1 cellular context compared by ENCODE assay signal in genomic region chr5:151624486-151624885, GRCh38.
TF ChIP-seq lines count a peak whose summit lies in the region.

No MANE protein-coding gene starts in this region.

TF ChIP-seq in GM23338, 12 proteins besides CTCF, POLR2A, EP300 and RAD21 (continued from another document):
- TF ChIP-seq, protein P1, sequence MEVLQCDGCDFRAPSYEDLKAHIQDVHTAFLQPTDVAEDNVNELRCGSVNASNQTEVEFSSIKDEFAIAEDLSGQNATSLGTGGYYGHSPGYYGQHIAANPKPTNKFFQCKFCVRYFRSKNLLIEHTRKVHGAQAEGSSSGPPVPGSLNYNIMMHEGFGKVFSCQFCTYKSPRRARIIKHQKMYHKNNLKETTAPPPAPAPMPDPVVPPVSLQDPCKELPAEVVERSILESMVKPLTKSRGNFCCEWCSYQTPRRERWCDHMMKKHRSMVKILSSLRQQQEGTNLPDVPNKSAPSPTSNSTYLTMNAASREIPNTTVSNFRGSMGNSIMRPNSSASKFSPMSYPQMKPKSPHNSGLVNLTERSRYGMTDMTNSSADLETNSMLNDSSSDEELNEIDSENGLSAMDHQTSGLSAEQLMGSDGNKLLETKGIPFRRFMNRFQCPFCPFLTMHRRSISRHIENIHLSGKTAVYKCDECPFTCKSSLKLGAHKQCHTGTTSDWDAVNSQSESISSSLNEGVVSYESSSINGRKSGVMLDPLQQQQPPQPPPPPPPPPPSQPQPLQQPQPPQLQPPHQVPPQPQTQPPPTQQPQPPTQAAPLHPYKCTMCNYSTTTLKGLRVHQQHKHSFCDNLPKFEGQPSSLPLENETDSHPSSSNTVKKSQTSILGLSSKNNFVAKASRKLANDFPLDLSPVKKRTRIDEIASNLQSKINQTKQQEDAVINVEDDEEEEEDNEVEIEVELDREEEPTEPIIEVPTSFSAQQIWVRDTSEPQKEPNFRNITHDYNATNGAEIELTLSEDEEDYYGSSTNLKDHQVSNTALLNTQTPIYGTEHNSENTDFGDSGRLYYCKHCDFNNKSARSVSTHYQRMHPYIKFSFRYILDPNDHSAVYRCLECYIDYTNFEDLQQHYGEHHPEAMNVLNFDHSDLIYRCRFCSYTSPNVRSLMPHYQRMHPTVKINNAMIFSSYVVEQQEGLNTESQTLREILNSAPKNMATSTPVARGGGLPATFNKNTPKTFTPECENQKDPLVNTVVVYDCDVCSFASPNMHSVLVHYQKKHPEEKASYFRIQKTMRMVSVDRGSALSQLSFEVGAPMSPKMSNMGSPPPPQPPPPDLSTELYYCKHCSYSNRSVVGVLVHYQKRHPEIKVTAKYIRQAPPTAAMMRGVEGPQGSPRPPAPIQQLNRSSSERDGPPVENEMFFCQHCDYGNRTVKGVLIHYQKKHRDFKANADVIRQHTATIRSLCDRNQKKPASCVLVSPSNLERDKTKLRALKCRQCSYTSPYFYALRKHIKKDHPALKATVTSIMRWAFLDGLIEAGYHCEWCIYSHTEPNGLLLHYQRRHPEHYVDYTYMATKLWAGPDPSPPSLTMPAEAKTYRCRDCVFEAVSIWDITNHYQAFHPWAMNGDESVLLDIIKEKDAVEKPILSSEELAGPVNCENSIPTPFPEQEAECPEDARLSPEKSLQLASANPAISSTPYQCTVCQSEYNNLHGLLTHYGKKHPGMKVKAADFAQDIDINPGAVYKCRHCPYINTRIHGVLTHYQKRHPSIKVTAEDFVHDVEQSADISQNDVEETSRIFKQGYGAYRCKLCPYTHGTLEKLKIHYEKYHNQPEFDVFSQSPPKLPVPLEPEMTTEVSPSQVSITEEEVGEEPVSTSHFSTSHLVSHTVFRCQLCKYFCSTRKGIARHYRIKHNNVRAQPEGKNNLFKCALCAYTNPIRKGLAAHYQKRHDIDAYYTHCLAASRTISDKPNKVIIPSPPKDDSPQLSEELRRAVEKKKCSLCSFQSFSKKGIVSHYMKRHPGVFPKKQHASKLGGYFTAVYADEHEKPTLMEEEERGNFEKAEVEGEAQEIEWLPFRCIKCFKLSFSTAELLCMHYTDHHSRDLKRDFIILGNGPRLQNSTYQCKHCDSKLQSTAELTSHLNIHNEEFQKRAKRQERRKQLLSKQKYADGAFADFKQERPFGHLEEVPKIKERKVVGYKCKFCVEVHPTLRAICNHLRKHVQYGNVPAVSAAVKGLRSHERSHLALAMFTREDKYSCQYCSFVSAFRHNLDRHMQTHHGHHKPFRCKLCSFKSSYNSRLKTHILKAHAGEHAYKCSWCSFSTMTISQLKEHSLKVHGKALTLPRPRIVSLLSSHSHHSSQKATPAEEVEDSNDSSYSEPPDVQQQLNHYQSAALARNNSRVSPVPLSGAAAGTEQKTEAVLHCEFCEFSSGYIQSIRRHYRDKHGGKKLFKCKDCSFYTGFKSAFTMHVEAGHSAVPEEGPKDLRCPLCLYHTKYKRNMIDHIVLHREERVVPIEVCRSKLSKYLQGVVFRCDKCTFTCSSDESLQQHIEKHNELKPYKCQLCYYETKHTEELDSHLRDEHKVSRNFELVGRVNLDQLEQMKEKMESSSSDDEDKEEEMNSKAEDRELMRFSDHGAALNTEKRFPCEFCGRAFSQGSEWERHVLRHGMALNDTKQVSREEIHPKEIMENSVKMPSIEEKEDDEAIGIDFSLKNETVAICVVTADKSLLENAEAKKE (CRISPR knock-in tag; IDR thresholded peaks at IDR 0.05), result no peak
- no peak for TF ChIP-seq ZNF114 (CRISPR knock-in tag; IDR thresholded peaks at IDR 0.05)
- no peak for TF ChIP-seq STAT1 (IDR thresholded peaks at IDR 0.05; ENCODE audit: unreplicated experiment)
- TF ChIP-seq CREB1 (CRISPR knock-in tag; IDR thresholded peaks at IDR 0.05; ENCODE audit: low read depth), result no peak
- no peak for TF ChIP-seq NANOG (IDR thresholded peaks at IDR 0.05; ENCODE audit: borderline replicate concordance)
- no peak for TF ChIP-seq EZH2 (IDR thresholded peaks at IDR 0.05; ENCODE audit: low read depth, unreplicated experiment)
- no peak for TF ChIP-seq EZH2phosphoT487 (IDR thresholded peaks at IDR 0.05; ENCODE audit: unreplicated experiment)
- TF ChIP-seq ZNF331 (CRISPR knock-in tag; IDR thresholded peaks at IDR 0.05; ENCODE audit: low read depth), result no peak
- no peak for TF ChIP-seq POLR2AphosphoS5 (IDR thresholded peaks at IDR 0.05; ENCODE audit: low read depth)
